1 cellular context compared by ENCODE assay signal in genomic region chr17:58517928-58518609, GRCh38.
TF ChIP-seq lines count a peak whose summit lies in the region.

No MANE protein-coding gene starts in this region.

TF ChIP-seq in SK-N-SH, 30 proteins besides CTCF, POLR2A, EP300 and RAD21 (continued from another document):
- TF ChIP-seq FOXJ3 (CRISPR knock-in tag; IDR thresholded peaks at IDR 0.05) (no peak), NFIC (IDR thresholded peaks at IDR 0.05; ENCODE audit: borderline replicate concordance) (no peak), YY1 (IDR thresholded peaks at IDR 0.05; ENCODE audit: low read depth) (peak; percentile 46), GATA2 (CRISPR knock-in tag; IDR thresholded peaks at IDR 0.05) (no peak), RXRA (IDR thresholded peaks at IDR 0.05; ENCODE audit: borderline replicate concordance, low read depth) (no peak), USF1 (IDR thresholded peaks at IDR 0.05; ENCODE audit: borderline replicate concordance, low read depth) (no peak), NRF1 (IDR thresholded peaks at IDR 0.05; ENCODE audit: low read depth, low read length) (no peak), TEAD4 (IDR thresholded peaks at IDR 0.05; ENCODE audit: borderline replicate concordance, insufficient read depth) (no peak), CHD2 (IDR thresholded peaks at IDR 0.05; ENCODE audit: low read length, partially characterized antibody) (peak; percentile 97), SIN3A (IDR thresholded peaks at IDR 0.05; ENCODE audit: borderline replicate concordance, low read depth, low read length) (peak; percentile 71), MEF2A (IDR thresholded peaks at IDR 0.05; ENCODE audit: borderline replicate concordance, low read depth) (no peak), FOSL2 (IDR thresholded peaks at IDR 0.05; ENCODE audit: borderline replicate concordance, low read depth) (no peak; the same call in 1 of the 2 replicates), RCOR1 (IDR thresholded peaks at IDR 0.05; ENCODE audit: low read length) (peak; percentile 61), GABPA (IDR thresholded peaks at IDR 0.05; ENCODE audit: low read depth) (peak; percentile 91), ELF1 (IDR thresholded peaks at IDR 0.05) (peak; percentile 78), FOXM1 (IDR thresholded peaks at IDR 0.05; ENCODE audit: low read depth) (no peak), TAF1 (IDR thresholded peaks at IDR 0.05; ENCODE audit: borderline replicate concordance, low read depth, low read length) (peak; percentile 80), MXI1 (IDR thresholded peaks at IDR 0.05; ENCODE audit: low read depth, low read length) (peak; percentile 74), POLR2AphosphoS5 (IDR thresholded peaks at IDR 0.05; ENCODE audit: low read depth, low read length) (peak; percentile 61)
- TF ChIP-seq, protein P1, sequence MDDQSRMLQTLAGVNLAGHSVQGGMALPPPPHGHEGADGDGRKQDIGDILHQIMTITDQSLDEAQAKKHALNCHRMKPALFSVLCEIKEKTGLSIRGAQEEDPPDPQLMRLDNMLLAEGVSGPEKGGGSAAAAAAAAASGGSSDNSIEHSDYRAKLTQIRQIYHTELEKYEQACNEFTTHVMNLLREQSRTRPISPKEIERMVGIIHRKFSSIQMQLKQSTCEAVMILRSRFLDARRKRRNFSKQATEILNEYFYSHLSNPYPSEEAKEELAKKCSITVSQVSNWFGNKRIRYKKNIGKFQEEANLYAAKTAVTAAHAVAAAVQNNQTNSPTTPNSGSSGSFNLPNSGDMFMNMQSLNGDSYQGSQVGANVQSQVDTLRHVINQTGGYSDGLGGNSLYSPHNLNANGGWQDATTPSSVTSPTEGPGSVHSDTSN (IDR thresholded peaks at IDR 0.05): no peak
- TF ChIP-seq, protein P2, sequence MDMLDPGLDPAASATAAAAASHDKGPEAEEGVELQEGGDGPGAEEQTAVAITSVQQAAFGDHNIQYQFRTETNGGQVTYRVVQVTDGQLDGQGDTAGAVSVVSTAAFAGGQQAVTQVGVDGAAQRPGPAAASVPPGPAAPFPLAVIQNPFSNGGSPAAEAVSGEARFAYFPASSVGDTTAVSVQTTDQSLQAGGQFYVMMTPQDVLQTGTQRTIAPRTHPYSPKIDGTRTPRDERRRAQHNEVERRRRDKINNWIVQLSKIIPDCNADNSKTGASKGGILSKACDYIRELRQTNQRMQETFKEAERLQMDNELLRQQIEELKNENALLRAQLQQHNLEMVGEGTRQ (IDR thresholded peaks at IDR 0.05; ENCODE audit: borderline replicate concordance, low read depth, low read length): no peak
